1 cellular context compared by ENCODE assay signal in the genomic region with DNA sequence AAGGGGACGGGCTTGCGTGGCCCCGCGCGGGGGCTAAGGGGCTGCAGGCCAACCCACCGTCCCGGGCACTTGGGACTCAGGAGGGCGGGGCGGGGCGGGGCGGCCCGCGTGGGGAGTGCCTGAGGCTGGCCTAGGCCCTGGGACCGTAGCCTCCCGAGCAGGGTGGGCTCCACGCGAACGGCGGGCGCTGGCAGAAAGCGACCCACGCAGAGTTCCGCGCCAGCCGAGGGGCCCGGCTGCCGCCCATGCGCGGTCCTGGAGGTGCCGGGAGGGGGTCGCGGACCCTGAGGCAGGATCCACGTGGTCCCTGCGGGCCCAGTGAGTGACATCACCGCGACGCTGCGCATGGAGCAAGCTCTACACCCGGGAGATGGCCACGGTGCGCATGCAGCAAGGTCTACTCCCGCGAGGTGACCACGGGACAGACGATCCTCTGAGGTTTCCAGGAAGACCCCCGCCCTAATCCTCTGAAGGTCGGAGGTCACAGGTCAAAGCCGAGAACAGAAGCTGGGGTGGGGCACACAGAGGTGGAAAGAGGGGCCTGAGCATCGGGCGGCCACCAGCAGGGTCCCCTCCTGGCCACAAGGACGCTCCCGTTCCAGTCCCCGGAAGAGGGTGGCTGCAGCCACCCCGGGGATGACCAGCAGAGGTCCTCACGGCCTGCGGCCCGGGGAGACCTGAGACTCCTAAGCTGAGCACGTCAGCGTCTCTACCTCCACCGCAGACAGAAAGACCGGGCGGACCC.
A peak's percentile ranks its signal among the peaks of the same experiment; 100 is the strongest.
TF ChIP-seq lines count a peak whose summit lies in the region.

No MANE protein-coding gene starts in this region.

TF ChIP-seq in HepG2, 621 proteins besides CTCF, POLR2A, EP300 and RAD21 (continued from another document and continues in another):
- no peak; the same call in 1 of the 2 replicates for TF ChIP-seq ZNF609 (CRISPR knock-in tag; IDR thresholded peaks at IDR 0.05; ENCODE audit: borderline replicate concordance)
- TF ChIP-seq ZNF383 (CRISPR knock-in tag; IDR thresholded peaks at IDR 0.05; ENCODE audit: borderline replicate concordance) = no peak
- TF ChIP-seq ZNF569 (CRISPR knock-in tag; IDR thresholded peaks at IDR 0.05; ENCODE audit: borderline replicate concordance) = no peak
- TF ChIP-seq ESRRA (CRISPR knock-in tag; IDR thresholded peaks at IDR 0.05; ENCODE audit: low read depth) = peak; percentile 51
- no peak for TF ChIP-seq ETS1 (CRISPR knock-in tag; IDR thresholded peaks at IDR 0.05)
- no peak for TF ChIP-seq RELA (CRISPR knock-in tag; IDR thresholded peaks at IDR 0.05)
- peak; percentile 84 for TF ChIP-seq RBM39 (IDR thresholded peaks at IDR 0.05; ENCODE audit: low read depth, low read length, poor library complexity, severe bottlenecking)
- peak; percentile 51; the same call in 1 of the 2 replicates for TF ChIP-seq HNF1B (CRISPR knock-in tag; IDR thresholded peaks at IDR 0.05)
- no peak for TF ChIP-seq HNRNPUL1 (IDR thresholded peaks at IDR 0.05; ENCODE audit: low read depth, low read length)
- TF ChIP-seq NFKBIZ (CRISPR knock-in tag; IDR thresholded peaks at IDR 0.05) = no peak
- peak; percentile 80; the same call in 1 of the 2 replicates for TF ChIP-seq REPIN1 (CRISPR knock-in tag; IDR thresholded peaks at IDR 0.05; ENCODE audit: borderline replicate concordance, low read depth)
- TF ChIP-seq, protein P1, sequence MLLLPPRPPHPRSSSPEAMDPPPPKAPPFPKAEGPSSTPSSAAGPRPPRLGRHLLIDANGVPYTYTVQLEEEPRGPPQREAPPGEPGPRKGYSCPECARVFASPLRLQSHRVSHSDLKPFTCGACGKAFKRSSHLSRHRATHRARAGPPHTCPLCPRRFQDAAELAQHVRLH (CRISPR knock-in tag; IDR thresholded peaks at IDR 0.05; ENCODE audit: borderline replicate concordance, low read depth) = peak; percentile 77; the same call in 1 of the 2 replicates
- no peak for TF ChIP-seq CCAR2 (optimal IDR thresholded peaks at IDR 0.05; ENCODE audit: low read depth, low read length)
- TF ChIP-seq HHEX (CRISPR knock-in tag; IDR thresholded peaks at IDR 0.05) = no peak
- TF ChIP-seq ZNF839 (CRISPR knock-in tag; IDR thresholded peaks at IDR 0.05; ENCODE audit: borderline replicate concordance) = peak; percentile 94
- peak; percentile 55; the same call in 1 of the 2 replicates for TF ChIP-seq ZNF766 (CRISPR knock-in tag; IDR thresholded peaks at IDR 0.05; ENCODE audit: borderline replicate concordance)
- peak; percentile 84 for TF ChIP-seq ZNF335 (CRISPR knock-in tag; IDR thresholded peaks at IDR 0.05)
- no peak for TF ChIP-seq KMT2B (CRISPR knock-in tag; IDR thresholded peaks at IDR 0.05)
- 0 out of 2 replicates have a peak, but pooled peaks have one; percentile 54 for TF ChIP-seq DDIT3 (CRISPR knock-in tag; IDR thresholded peaks at IDR 0.05)
- TF ChIP-seq SATB2 (CRISPR knock-in tag; IDR thresholded peaks at IDR 0.05) = no peak
- peak; percentile 75 for TF ChIP-seq ZBTB38 (CRISPR knock-in tag; IDR thresholded peaks at IDR 0.05)
- no peak for TF ChIP-seq U2AF2 (IDR thresholded peaks at IDR 0.05; ENCODE audit: low read depth, low read length)
- TF ChIP-seq KDM2A (CRISPR knock-in tag; IDR thresholded peaks at IDR 0.05; ENCODE audit: borderline replicate concordance, low read depth) = peak; percentile 86; the same call in 1 of the 2 replicates
- no peak for TF ChIP-seq ZNF557 (CRISPR knock-in tag; IDR thresholded peaks at IDR 0.05)
- TF ChIP-seq ZBTB43 (CRISPR knock-in tag; conservative IDR thresholded peaks at IDR 0.05) = peak; percentile 78; the same call in 1 of the 2 replicates
- TF ChIP-seq TEF (CRISPR knock-in tag; IDR thresholded peaks at IDR 0.05) = no peak
- TF ChIP-seq ZNF790 (CRISPR knock-in tag; IDR thresholded peaks at IDR 0.05; ENCODE audit: borderline replicate concordance) = 0 out of 2 replicates have a peak, but pooled peaks have one; percentile 31
- TF ChIP-seq RXRB (CRISPR knock-in tag; IDR thresholded peaks at IDR 0.05; ENCODE audit: borderline replicate concordance) = peak; percentile 58; the same call in 1 of the 2 replicates
- TF ChIP-seq, protein P2, sequence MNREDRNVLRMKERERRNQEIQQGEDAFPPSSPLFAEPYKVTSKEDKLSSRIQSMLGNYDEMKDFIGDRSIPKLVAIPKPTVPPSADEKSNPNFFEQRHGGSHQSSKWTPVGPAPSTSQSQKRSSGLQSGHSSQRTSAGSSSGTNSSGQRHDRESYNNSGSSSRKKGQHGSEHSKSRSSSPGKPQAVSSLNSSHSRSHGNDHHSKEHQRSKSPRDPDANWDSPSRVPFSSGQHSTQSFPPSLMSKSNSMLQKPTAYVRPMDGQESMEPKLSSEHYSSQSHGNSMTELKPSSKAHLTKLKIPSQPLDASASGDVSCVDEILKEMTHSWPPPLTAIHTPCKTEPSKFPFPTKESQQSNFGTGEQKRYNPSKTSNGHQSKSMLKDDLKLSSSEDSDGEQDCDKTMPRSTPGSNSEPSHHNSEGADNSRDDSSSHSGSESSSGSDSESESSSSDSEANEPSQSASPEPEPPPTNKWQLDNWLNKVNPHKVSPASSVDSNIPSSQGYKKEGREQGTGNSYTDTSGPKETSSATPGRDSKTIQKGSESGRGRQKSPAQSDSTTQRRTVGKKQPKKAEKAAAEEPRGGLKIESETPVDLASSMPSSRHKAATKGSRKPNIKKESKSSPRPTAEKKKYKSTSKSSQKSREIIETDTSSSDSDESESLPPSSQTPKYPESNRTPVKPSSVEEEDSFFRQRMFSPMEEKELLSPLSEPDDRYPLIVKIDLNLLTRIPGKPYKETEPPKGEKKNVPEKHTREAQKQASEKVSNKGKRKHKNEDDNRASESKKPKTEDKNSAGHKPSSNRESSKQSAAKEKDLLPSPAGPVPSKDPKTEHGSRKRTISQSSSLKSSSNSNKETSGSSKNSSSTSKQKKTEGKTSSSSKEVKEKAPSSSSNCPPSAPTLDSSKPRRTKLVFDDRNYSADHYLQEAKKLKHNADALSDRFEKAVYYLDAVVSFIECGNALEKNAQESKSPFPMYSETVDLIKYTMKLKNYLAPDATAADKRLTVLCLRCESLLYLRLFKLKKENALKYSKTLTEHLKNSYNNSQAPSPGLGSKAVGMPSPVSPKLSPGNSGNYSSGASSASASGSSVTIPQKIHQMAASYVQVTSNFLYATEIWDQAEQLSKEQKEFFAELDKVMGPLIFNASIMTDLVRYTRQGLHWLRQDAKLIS (CRISPR knock-in tag; IDR thresholded peaks at IDR 0.05) = no peak
- TF ChIP-seq HNF1A (IDR thresholded peaks at IDR 0.05; ENCODE audit: low read depth) = no peak
- peak; percentile 32; the same call in 1 of the 2 replicates for TF ChIP-seq HNF1A (CRISPR knock-in tag; IDR thresholded peaks at IDR 0.05; ENCODE audit: borderline replicate concordance)
- TF ChIP-seq ZBTB21 (CRISPR knock-in tag; IDR thresholded peaks at IDR 0.05) = 0 out of 2 replicates have a peak, but pooled peaks have one; percentile 44
- TF ChIP-seq RARG (CRISPR knock-in tag; IDR thresholded peaks at IDR 0.05; ENCODE audit: low read depth) = no peak
